Comparison of ENCODE assay signal across 9 cellular contexts in genomic region chr2:214069254-214069653, GRCh38.
A peak's percentile ranks its signal among the peaks of the same experiment; 100 is the strongest.
DNase-seq lines count a peak whose midpoint lies in the region; ATAC-seq, FAIRE-seq and TF ChIP-seq lines count a peak whose summit lies in the region.
"Had no signal": no experiment of that assay in that cellular context is flagged by ENCODE, and none has a peak within 500 bp of the region (broad histone marks: within the 10 kb centered on the region; RNA-seq: fewer than 3 reads in every experiment).

No MANE protein-coding gene starts in this region.

- H3K27me3 Mint-ChIP-seq in neural progenitor cell (ENCODE audit: insufficient read depth, low read depth) = no peaks in the 10 kb centered on the region
- H3K27me3 Mint-ChIP-seq in natural killer cell treated with Interleukin-12 subunit alpha and Interleukin-12 subunit beta and Interleukin-15 and Interleukin-18, amount 100 ng/mL, for 72 hours = no peaks in the 10 kb centered on the region

- ATAC-seq in natural killer cell treated with Interleukin-12 subunit alpha and Interleukin-12 subunit beta and Interleukin-15 and Interleukin-18, amount 100 ng/mL, for 72 hours = no peak

- H3K4me3 ChIP-seq in GM23248 = peak overlapping the region; percentile 68
- H3K4me3 ChIP-seq in neural progenitor cell = no peak overlapping the region
- no peak overlapping the region for H3K4me3 ChIP-seq in Peyer's patch
- H3K4me3 ChIP-seq: cardiac muscle cell had no signal

- H3K9me3 ChIP-seq in GM23248 (ENCODE audit: low read depth) (no peaks in the 10 kb centered on the region), neural progenitor cell (ENCODE audit: low read depth) (no peaks in the 10 kb centered on the region), Peyer's patch (no peaks in the 10 kb centered on the region)

- H3K9ac ChIP-seq in GM23248 (peak overlapping the region; percentile 82), neural progenitor cell (no peak overlapping the region)

- no peak for TF ChIP-seq POLR2A in Peyer's patch (IDR thresholded peaks at IDR 0.05)

- H3K36me3 ChIP-seq in GM23248 (ENCODE audit: low read depth) (no peaks in the 10 kb centered on the region), neural progenitor cell (no peaks in the 10 kb centered on the region), Peyer's patch (no peaks in the 10 kb centered on the region)
- H3K36me3 ChIP-seq: cardiac muscle cell had no signal

- H3K27ac Mint-ChIP-seq in neural progenitor cell = no peak overlapping the region
- H3K27ac Mint-ChIP-seq in natural killer cell treated with Interleukin-12 subunit alpha and Interleukin-12 subunit beta and Interleukin-15 and Interleukin-18, amount 100 ng/mL, for 72 hours = no peak overlapping the region

- peak; percentile 8 for DNase-seq in COLO668 (lab: John Stamatoyannopoulos, UW; ENCODE audit: unreplicated experiment)
- peak; percentile 96 for DNase-seq in GM23248
- DNase-seq in NCI-H82 (lab: John Stamatoyannopoulos, UW) = peak; percentile 81
- DNase-seq in fibroblast of the conjunctiva (ENCODE audit: low read depth) = peak; percentile 86
- peak; percentile 73 for DNase-seq in urothelium cell line (ENCODE audit: low spot score)
- DNase-seq in neural progenitor cell (ENCODE audit: low spot score) = no peak
- no peak for DNase-seq in Peyer's patch
- no peak for DNase-seq in natural killer cell treated with Interleukin-12 subunit alpha and Interleukin-12 subunit beta and Interleukin-15 and Interleukin-18, amount 100 ng/mL, for 72 hours (ENCODE audit: low spot score)

- peaks cover 7% of the 10 kb centered on the region; the same call in 1 of the 2 replicates for H3F3A ChIP-seq in GM23248 (ENCODE audit: insufficient read depth)
- H3F3A ChIP-seq in neural progenitor cell (ENCODE audit: low read depth) = no peaks in the 10 kb centered on the region

- H3K4me1 ChIP-seq in GM23248 (ENCODE audit: insufficient read depth) = peaks cover 16% of the 10 kb centered on the region
- H3K4me1 ChIP-seq in neural progenitor cell = peaks cover 16% of the 10 kb centered on the region
- H3K4me1 ChIP-seq in Peyer's patch = no peaks in the 10 kb centered on the region

- FAIRE-seq in urothelium cell line (lab: Jason Lieb, UNC) = no peak

- H4K20me1 ChIP-seq in GM23248 (ENCODE audit: insufficient read depth) (no peaks in the 10 kb centered on the region), neural progenitor cell (ENCODE audit: low read depth) (no peaks in the 10 kb centered on the region)

- H3K27me3 ChIP-seq in GM23248 (replicated peaks; ENCODE audit: insufficient read depth) (no peaks in the 10 kb centered on the region), neural progenitor cell (no peaks in the 10 kb centered on the region), Peyer's patch (no peaks in the 10 kb centered on the region)
- H3K27me3 ChIP-seq: cardiac muscle cell had no signal

- WGBS in GM23248 (ENCODE audit: low coverage in 1 of 2, low lambda C conversion rate in 2 of 2, missing lambda C conversion rate in 2 of 2), 2 experiments = 0% methylated on average over 2 of the region's 2 CpGs

- in situ Hi-C loops in GM23248 (cut with MboI) = no loop called here

- peak overlapping the region; percentile 68 for H2AFZ ChIP-seq in GM23248
- no peak overlapping the region for H2AFZ ChIP-seq in neural progenitor cell (replicated peaks)

- no peaks in the 10 kb centered on the region for H3K9me2 ChIP-seq in GM23248 (ENCODE audit: insufficient read depth)

- no peak overlapping the region for H3K4me3 Mint-ChIP-seq in neural progenitor cell
- H3K4me3 Mint-ChIP-seq in natural killer cell treated with Interleukin-12 subunit alpha and Interleukin-12 subunit beta and Interleukin-15 and Interleukin-18, amount 100 ng/mL, for 72 hours = no peak overlapping the region

- H3K4me1 Mint-ChIP-seq in neural progenitor cell = peaks cover 22% of the 10 kb centered on the region
- H3K4me1 Mint-ChIP-seq in natural killer cell treated with Interleukin-12 subunit alpha and Interleukin-12 subunit beta and Interleukin-15 and Interleukin-18, amount 100 ng/mL, for 72 hours (ENCODE audit: low read depth in 2 of 2) = no peaks in the 10 kb centered on the region

- no peaks in the 10 kb centered on the region for H3K36me3 Mint-ChIP-seq in neural progenitor cell
- H3K36me3 Mint-ChIP-seq in natural killer cell treated with Interleukin-12 subunit alpha and Interleukin-12 subunit beta and Interleukin-15 and Interleukin-18, amount 100 ng/mL, for 72 hours = no peaks in the 10 kb centered on the region

- no peaks in the 10 kb centered on the region for H3K79me2 ChIP-seq in GM23248 (ENCODE audit: insufficient read depth)
- no peaks in the 10 kb centered on the region for H3K79me2 ChIP-seq in neural progenitor cell (ENCODE audit: low read depth)

- TF ChIP-seq CTCF in neural progenitor cell (IDR thresholded peaks at IDR 0.05) = no peak
- TF ChIP-seq CTCF in Peyer's patch (IDR thresholded peaks at IDR 0.05) = no peak

- no peaks in the 10 kb centered on the region for H3K9me3 Mint-ChIP-seq in neural progenitor cell
- peaks cover 6% of the 10 kb centered on the region for H3K9me3 Mint-ChIP-seq in natural killer cell treated with Interleukin-12 subunit alpha and Interleukin-12 subunit beta and Interleukin-15 and Interleukin-18, amount 100 ng/mL, for 72 hours

- H3K27ac ChIP-seq in GM23248 (peak overlapping the region; percentile 87), neural progenitor cell (no peak overlapping the region), Peyer's patch (no peak overlapping the region)
- H3K27ac ChIP-seq: cardiac muscle cell had no signal

- peak overlapping the region; percentile 89 for H3K4me2 ChIP-seq in GM23248 (ENCODE audit: unreplicated experiment)
- H3K4me2 ChIP-seq in neural progenitor cell = no peak overlapping the region

Comparison
In these comparisons a context has a peak if more than half of its experiments do, and no peak if none do; other contexts are left out.
1. DNase-seq: peak in COLO668 (single experiment), GM23248 (single experiment), NCI-H82 (single experiment), fibroblast of the conjunctiva (single experiment) and urothelium cell line (single experiment); none in neural progenitor cell (single experiment), Peyer's patch (0 of 3) and natural killer cell treated with Interleukin-12 subunit alpha and Interleukin-12 subunit beta and Interleukin-15 and Interleukin-18, amount 100 ng/mL, for 72 hours (single experiment).